ENCODE assay signal across 29 cellular contexts in genomic region chr3:126050626-126051025, GRCh38.
"Had no signal": no experiment of that assay in that cellular context is flagged by ENCODE, and none has a peak within 500 bp of the region (broad histone marks: within the 10 kb centered on the region; RNA-seq: fewer than 3 reads in every experiment).

No MANE protein-coding gene starts in this region.

- H3K36me3 ChIP-seq: SJCRH30 had no signal

- DNase-seq: activated CD4-positive, CD25-positive, alpha-beta regulatory T cell; activated CD8-positive, alpha-beta T cell treated with anti-CD3 and anti-CD28 coated beads for 36 hours; activated effector memory CD4-positive, alpha-beta T cell treated with anti-CD3 and anti-CD28 coated beads, Interleukin-2, amount 50 U/mL, for 16 hours; activated naive CD4-positive, alpha-beta T cell treated with Interleukin-2 at 50 U/mL for 16 hours; activated naive CD8-positive, alpha-beta T cell treated with anti-CD3 and anti-CD28 coated beads, Interleukin-2, amount 50 U/mL, for 24 hours; activated T-cell treated with anti-CD3 and anti-CD28 coated beads, Interleukin-2, amount 50 U/mL, for 24 hours; amniotic stem cell; body of pancreas; KBM-7; NCI-H1092 treated with DMSO at 0.1 percent for 48 hours; NCI-H1417 treated with DMSO at 0.1 percent for 48 hours; NCI-H1694; NCI-H2029 treated with DMSO at 0.1 percent for 48 hours; NCI-H345; NCI-H510A treated with DMSO at 0.1 percent for 48 hours; NCI-H69; NK-92 treated with Interleukin-12 subunit alpha and Interleukin-12 subunit beta, amount 100 ng/mL, for 24 hours; OCI-M1; Right ventricle myocardium superior; RPMI8226; SJCRH30; T-helper 1 cell had no signal

- H3K27me3 Mint-ChIP-seq: activated CD8-positive, alpha-beta T cell treated with anti-CD3 and anti-CD28 coated beads for 36 hours; activated naive CD8-positive, alpha-beta T cell treated with anti-CD3 and anti-CD28 coated beads, Interleukin-2, amount 50 U/mL, for 24 hours; activated T-cell treated with anti-CD3 and anti-CD28 coated beads, Interleukin-2, amount 50 U/mL, for 24 hours; central memory CD8-positive, alpha-beta T cell had no signal

- H3K4me3 ChIP-seq: ascending aorta, body of pancreas, SJCRH30 had no signal

- H3K9me3 ChIP-seq: body of pancreas, SJCRH30, SK-N-SH had no signal

- H3K36me3 Mint-ChIP-seq: activated naive CD4-positive, alpha-beta T cell treated with anti-CD3 and anti-CD28 coated beads, Interleukin-2, amount 50 U/mL, for 72 hours had no signal

- H3K4me3 Mint-ChIP-seq: activated CD8-positive, alpha-beta T cell treated with anti-CD3 and anti-CD28 coated beads for 36 hours; activated naive CD8-positive, alpha-beta T cell treated with anti-CD3 and anti-CD28 coated beads, Interleukin-2, amount 50 U/mL, for 24 hours; activated T-cell treated with anti-CD3 and anti-CD28 coated beads, Interleukin-2, amount 50 U/mL, for 24 hours; activated T-helper 1 cell treated with anti-CD3 and anti-CD28 coated beads, Interleukin-12 subunit alpha, Interleukin-12 subunit beta, Interleukin-2, Interleukin-4 antibody, amounts not matched to agents 30 ng/mL and 10 ng/mL and 1 ng/mL, durations not matched to agents 14 hours and 24 hours and 36 hours; central memory CD8-positive, alpha-beta T cell had no signal

- H3K27ac Mint-ChIP-seq: activated CD8-positive, alpha-beta T cell treated with anti-CD3 and anti-CD28 coated beads for 36 hours; activated naive CD4-positive, alpha-beta T cell treated with anti-CD3 and anti-CD28 coated beads, Interleukin-2, amount 50 U/mL, for 72 hours; activated naive CD8-positive, alpha-beta T cell treated with anti-CD3 and anti-CD28 coated beads, Interleukin-2, amount 50 U/mL, for 24 hours; activated T-cell treated with anti-CD3 and anti-CD28 coated beads, Interleukin-2, amount 50 U/mL, for 24 hours; activated T-helper 1 cell treated with anti-CD3 and anti-CD28 coated beads, Interleukin-12 subunit alpha, Interleukin-12 subunit beta, Interleukin-2, Interleukin-4 antibody, amounts not matched to agents 30 ng/mL and 10 ng/mL and 1 ng/mL, durations not matched to agents 14 hours and 24 hours and 36 hours had no signal

- H3K4me1 ChIP-seq: ascending aorta, body of pancreas, SJCRH30 had no signal

- ATAC-seq: activated CD8-positive, alpha-beta T cell treated with anti-CD3 and anti-CD28 coated beads for 36 hours; activated naive CD4-positive, alpha-beta T cell treated with anti-CD3 and anti-CD28 coated beads, Interleukin-2, amount 50 U/mL, for 72 hours; activated naive CD8-positive, alpha-beta T cell treated with anti-CD3 and anti-CD28 coated beads, Interleukin-2, amount 50 U/mL, for 24 hours; body of pancreas; Panc1 had no signal

- H3K27ac ChIP-seq: ascending aorta, body of pancreas, SJCRH30, VCaP had no signal

- H3K9me3 Mint-ChIP-seq: activated CD8-positive, alpha-beta T cell treated with anti-CD3 and anti-CD28 coated beads for 36 hours; activated naive CD4-positive, alpha-beta T cell treated with anti-CD3 and anti-CD28 coated beads, Interleukin-2, amount 50 U/mL, for 72 hours; activated naive CD8-positive, alpha-beta T cell treated with anti-CD3 and anti-CD28 coated beads, Interleukin-2, amount 50 U/mL, for 24 hours; activated T-cell treated with anti-CD3 and anti-CD28 coated beads, Interleukin-2, amount 50 U/mL, for 24 hours; activated T-helper 1 cell treated with anti-CD3 and anti-CD28 coated beads, Interleukin-12 subunit alpha, Interleukin-12 subunit beta, Interleukin-2, Interleukin-4 antibody, amounts not matched to agents 30 ng/mL and 10 ng/mL and 1 ng/mL, durations not matched to agents 14 hours and 24 hours and 36 hours; central memory CD8-positive, alpha-beta T cell had no signal

- H3K27me3 ChIP-seq: ascending aorta, body of pancreas, SJCRH30 had no signal
